2 cellular contexts compared by ENCODE assay signal in the genomic region with DNA sequence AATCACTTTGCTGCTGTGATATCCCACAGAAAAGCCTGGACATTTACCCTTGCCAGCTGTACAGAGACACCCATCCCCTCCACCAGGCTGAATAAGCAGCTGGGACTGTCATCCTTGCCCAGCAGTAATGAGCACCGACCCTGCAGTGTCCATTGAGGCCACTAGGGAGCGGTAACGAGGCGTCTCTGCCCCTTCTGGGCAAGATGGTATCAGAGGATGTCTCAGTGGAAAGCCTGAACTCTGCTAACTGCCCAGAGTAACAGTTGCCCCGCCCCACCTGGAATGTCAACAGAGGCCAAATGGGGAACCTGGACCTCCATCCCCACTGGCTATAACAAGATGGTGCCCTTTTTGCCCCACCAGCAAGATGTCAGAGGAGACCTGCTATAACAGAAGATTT.
TF ChIP-seq lines count a peak whose summit lies in the region.

No MANE protein-coding gene starts in this region.

TF ChIP-seq in GM23338, 12 proteins besides CTCF, POLR2A, EP300 and RAD21 (continued from another document):
- TF ChIP-seq, protein P1, sequence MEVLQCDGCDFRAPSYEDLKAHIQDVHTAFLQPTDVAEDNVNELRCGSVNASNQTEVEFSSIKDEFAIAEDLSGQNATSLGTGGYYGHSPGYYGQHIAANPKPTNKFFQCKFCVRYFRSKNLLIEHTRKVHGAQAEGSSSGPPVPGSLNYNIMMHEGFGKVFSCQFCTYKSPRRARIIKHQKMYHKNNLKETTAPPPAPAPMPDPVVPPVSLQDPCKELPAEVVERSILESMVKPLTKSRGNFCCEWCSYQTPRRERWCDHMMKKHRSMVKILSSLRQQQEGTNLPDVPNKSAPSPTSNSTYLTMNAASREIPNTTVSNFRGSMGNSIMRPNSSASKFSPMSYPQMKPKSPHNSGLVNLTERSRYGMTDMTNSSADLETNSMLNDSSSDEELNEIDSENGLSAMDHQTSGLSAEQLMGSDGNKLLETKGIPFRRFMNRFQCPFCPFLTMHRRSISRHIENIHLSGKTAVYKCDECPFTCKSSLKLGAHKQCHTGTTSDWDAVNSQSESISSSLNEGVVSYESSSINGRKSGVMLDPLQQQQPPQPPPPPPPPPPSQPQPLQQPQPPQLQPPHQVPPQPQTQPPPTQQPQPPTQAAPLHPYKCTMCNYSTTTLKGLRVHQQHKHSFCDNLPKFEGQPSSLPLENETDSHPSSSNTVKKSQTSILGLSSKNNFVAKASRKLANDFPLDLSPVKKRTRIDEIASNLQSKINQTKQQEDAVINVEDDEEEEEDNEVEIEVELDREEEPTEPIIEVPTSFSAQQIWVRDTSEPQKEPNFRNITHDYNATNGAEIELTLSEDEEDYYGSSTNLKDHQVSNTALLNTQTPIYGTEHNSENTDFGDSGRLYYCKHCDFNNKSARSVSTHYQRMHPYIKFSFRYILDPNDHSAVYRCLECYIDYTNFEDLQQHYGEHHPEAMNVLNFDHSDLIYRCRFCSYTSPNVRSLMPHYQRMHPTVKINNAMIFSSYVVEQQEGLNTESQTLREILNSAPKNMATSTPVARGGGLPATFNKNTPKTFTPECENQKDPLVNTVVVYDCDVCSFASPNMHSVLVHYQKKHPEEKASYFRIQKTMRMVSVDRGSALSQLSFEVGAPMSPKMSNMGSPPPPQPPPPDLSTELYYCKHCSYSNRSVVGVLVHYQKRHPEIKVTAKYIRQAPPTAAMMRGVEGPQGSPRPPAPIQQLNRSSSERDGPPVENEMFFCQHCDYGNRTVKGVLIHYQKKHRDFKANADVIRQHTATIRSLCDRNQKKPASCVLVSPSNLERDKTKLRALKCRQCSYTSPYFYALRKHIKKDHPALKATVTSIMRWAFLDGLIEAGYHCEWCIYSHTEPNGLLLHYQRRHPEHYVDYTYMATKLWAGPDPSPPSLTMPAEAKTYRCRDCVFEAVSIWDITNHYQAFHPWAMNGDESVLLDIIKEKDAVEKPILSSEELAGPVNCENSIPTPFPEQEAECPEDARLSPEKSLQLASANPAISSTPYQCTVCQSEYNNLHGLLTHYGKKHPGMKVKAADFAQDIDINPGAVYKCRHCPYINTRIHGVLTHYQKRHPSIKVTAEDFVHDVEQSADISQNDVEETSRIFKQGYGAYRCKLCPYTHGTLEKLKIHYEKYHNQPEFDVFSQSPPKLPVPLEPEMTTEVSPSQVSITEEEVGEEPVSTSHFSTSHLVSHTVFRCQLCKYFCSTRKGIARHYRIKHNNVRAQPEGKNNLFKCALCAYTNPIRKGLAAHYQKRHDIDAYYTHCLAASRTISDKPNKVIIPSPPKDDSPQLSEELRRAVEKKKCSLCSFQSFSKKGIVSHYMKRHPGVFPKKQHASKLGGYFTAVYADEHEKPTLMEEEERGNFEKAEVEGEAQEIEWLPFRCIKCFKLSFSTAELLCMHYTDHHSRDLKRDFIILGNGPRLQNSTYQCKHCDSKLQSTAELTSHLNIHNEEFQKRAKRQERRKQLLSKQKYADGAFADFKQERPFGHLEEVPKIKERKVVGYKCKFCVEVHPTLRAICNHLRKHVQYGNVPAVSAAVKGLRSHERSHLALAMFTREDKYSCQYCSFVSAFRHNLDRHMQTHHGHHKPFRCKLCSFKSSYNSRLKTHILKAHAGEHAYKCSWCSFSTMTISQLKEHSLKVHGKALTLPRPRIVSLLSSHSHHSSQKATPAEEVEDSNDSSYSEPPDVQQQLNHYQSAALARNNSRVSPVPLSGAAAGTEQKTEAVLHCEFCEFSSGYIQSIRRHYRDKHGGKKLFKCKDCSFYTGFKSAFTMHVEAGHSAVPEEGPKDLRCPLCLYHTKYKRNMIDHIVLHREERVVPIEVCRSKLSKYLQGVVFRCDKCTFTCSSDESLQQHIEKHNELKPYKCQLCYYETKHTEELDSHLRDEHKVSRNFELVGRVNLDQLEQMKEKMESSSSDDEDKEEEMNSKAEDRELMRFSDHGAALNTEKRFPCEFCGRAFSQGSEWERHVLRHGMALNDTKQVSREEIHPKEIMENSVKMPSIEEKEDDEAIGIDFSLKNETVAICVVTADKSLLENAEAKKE (CRISPR knock-in tag; IDR thresholded peaks at IDR 0.05), result no peak
- no peak for TF ChIP-seq EZH2phosphoT487 (IDR thresholded peaks at IDR 0.05; ENCODE audit: unreplicated experiment)
- TF ChIP-seq ZNF114 (CRISPR knock-in tag; IDR thresholded peaks at IDR 0.05), result no peak
- no peak for TF ChIP-seq ZNF331 (CRISPR knock-in tag; IDR thresholded peaks at IDR 0.05; ENCODE audit: low read depth)

TF ChIP-seq in SK-N-SH treated with all-trans-retinoic acid at 6 μM for 48 hours, 23 proteins besides CTCF, POLR2A, EP300 and RAD21 (continued from another document):
- no peak for TF ChIP-seq OSR1 (CRISPR knock-in tag; IDR thresholded peaks at IDR 0.05)
- no peak for TF ChIP-seq BACH2 (CRISPR knock-in tag; IDR thresholded peaks at IDR 0.05; ENCODE audit: borderline replicate concordance)
- TF ChIP-seq, protein P2, sequence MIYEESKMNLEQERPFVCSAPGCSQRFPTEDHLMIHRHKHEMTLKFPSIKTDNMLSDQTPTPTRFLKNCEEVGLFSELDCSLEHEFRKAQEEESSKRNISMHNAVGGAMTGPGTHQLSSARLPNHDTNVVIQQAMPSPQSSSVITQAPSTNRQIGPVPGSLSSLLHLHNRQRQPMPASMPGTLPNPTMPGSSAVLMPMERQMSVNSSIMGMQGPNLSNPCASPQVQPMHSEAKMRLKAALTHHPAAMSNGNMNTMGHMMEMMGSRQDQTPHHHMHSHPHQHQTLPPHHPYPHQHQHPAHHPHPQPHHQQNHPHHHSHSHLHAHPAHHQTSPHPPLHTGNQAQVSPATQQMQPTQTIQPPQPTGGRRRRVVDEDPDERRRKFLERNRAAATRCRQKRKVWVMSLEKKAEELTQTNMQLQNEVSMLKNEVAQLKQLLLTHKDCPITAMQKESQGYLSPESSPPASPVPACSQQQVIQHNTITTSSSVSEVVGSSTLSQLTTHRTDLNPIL (CRISPR knock-in tag; IDR thresholded peaks at IDR 0.05; ENCODE audit: low read depth), result no peak
- TF ChIP-seq ESRRG (CRISPR knock-in tag; IDR thresholded peaks at IDR 0.05), result no peak
- TF ChIP-seq TCF4 (CRISPR knock-in tag; IDR thresholded peaks at IDR 0.05; ENCODE audit: borderline replicate concordance), result no peak
